In the genomic region with DNA sequence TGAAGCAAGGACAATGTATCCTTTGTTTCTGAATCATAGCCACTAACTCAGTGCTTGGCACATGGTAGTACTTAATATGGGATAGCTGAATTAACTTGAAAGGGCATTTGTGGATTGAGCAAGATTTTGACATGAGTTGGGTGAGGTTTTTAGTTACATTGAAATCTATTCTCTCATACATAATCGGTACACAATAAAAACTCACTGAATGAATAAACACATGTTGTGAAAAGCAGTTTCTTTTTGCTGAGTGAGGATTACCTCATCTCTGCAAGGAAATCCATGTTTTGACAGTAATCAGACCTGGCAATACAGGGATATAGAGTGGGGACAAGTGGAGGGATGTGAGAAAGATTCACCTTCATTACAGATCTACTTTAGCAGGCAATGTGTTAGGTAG, we compare ENCODE assay signal across 22 cellular contexts.
"Had no signal": no experiment of that assay in that cellular context is flagged by ENCODE, and none has a peak within 500 bp of the region (broad histone marks: within the 10 kb centered on the region; RNA-seq: fewer than 3 reads in every experiment).

No MANE protein-coding gene starts in this region.

- DNase-seq: activated CD4-positive, alpha-beta T cell treated with anti-CD3 and anti-CD28 coated beads, Interleukin-2, amount 10 ng/mL, durations not matched to agents 7 days and 5 days; activated CD4-positive, CD25-positive, alpha-beta regulatory T cell treated with anti-CD3 and anti-CD28 coated beads, Interleukin-2, amount 50 U/mL, for 72 hours; activated CD8-positive, alpha-beta memory T cell treated with anti-CD3 and anti-CD28 coated beads, Interleukin-2, amount 10 ng/mL, durations not matched to agents 7 days and 5 days; activated CD8-positive, alpha-beta T cell treated with anti-CD3 and anti-CD28 coated beads for 36 hours; activated effector memory CD4-positive, alpha-beta T cell treated with anti-CD3 and anti-CD28 coated beads, Interleukin-2, amount 50 U/mL, for 16 hours; activated naive CD4-positive, alpha-beta T cell treated with anti-CD3 and anti-CD28 coated beads, Interleukin-2, amount 10 ng/mL, durations not matched to agents 7 days and 5 days; activated T-cell treated with anti-CD3 and anti-CD28 coated beads for 4 hours; anterior cingulate cortex; caudate nucleus; dermis blood vessel endothelial cell; effector memory CD4-positive, alpha-beta T cell; heart left ventricle; pancreas; psoas muscle; right cardiac atrium; stimulated activated CD4-positive, alpha-beta T cell treated with anti-CD3 and anti-CD28 coated beads, Interleukin-12 subunit alpha, Interleukin-12 subunit beta, amount 100 ng/mL, for 4 hours; stimulated activated CD4-positive, alpha-beta T cell treated with anti-CD3 and anti-CD28 coated beads, Interleukin-4, amount 100 ng/mL, for 4 hours; stimulated activated naive CD8-positive, alpha-beta T cell treated with anti-CD3 and anti-CD28 coated beads, Interleukin-15, Interleukin-2, amounts not matched to agents 100 U/mL and 50 U/mL, for 24 hours; upper lobe of right lung; WERI-Rb-1 had no signal

- H3K4me3 ChIP-seq: esophagus muscularis mucosa, heart left ventricle, pancreas, psoas muscle, upper lobe of right lung had no signal

- ATAC-seq: activated CD8-positive, alpha-beta memory T cell treated with anti-CD3 and anti-CD28 coated beads, Interleukin-2, amount 10 ng/mL, durations not matched to agents 7 days and 5 days; activated CD8-positive, alpha-beta T cell treated with anti-CD3 and anti-CD28 coated beads for 36 hours; heart left ventricle; natural killer cell treated with Interleukin-12 subunit alpha and Interleukin-12 subunit beta and Interleukin-15 and Interleukin-18, amount 100 ng/mL, for 72 hours; pancreas; psoas muscle; right cardiac atrium; stimulated activated naive CD8-positive, alpha-beta T cell treated with anti-CD3 and anti-CD28 coated beads, Interleukin-15, Interleukin-2, amounts not matched to agents 100 U/mL and 50 U/mL, for 24 hours; upper lobe of right lung had no signal

- H3K4me1 ChIP-seq: esophagus muscularis mucosa, heart left ventricle, pancreas, psoas muscle, upper lobe of right lung had no signal

- H3K27ac ChIP-seq: esophagus muscularis mucosa, heart left ventricle, pancreas, psoas muscle, upper lobe of right lung, WERI-Rb-1 had no signal

- H3K27me3 ChIP-seq: pancreas, upper lobe of right lung had no signal

- H3K36me3 ChIP-seq: esophagus muscularis mucosa, heart left ventricle, pancreas, upper lobe of right lung, WERI-Rb-1 had no signal

- H3K9me3 ChIP-seq: esophagus muscularis mucosa, heart left ventricle, pancreas, psoas muscle, upper lobe of right lung had no signal
